Comparison of ENCODE assay signal across 9 cellular contexts in genomic region chr2:176582990-176583481, GRCh38.
A peak's percentile ranks its signal among the peaks of the same experiment; 100 is the strongest.
DNase-seq lines count a peak whose midpoint lies in the region; FAIRE-seq and TF ChIP-seq lines count a peak whose summit lies in the region.
"Had no signal": no experiment of that assay in that cellular context is flagged by ENCODE, and none has a peak within 500 bp of the region (broad histone marks: within the 10 kb centered on the region; RNA-seq: fewer than 3 reads in every experiment).

No MANE protein-coding gene starts in this region.

- H3K4me3 ChIP-seq in NT2/D1 (ENCODE audit: insufficient read length, low read depth) (no peak overlapping the region), fibroblast of lung (replicated peaks in 1 of 4; ENCODE audit: control extremely low read depth in 1 of 4, insufficient read depth in 1 of 4, low read depth in 3 of 4, low read length in 4 of 4) (no peak overlapping the region)

- DNase-seq in EL (peak; percentile 91), NT2/D1 (ENCODE audit: low read depth, low spot score) (peak; percentile 11), fibroblast of lung (ENCODE audit: low read depth in 2 of 2) (peak; percentile 89 to 99), pulmonary artery endothelial cell (ENCODE audit: low read depth, low spot score) (peak; percentile 63), GM12891 (ENCODE audit: insufficient read length, low spot score) (no peak), SKM-1 (lab: John Stamatoyannopoulos, UW; ENCODE audit: unreplicated experiment) (no peak), GM20000 (ENCODE audit: low spot score) (no peak)
- DNase-seq in stimulated activated CD4-positive, alpha-beta T cell treated with anti-CD3 and anti-CD28 coated beads, Interleukin-4, amount 100 ng/mL, for 1 hour: no peak
- DNase-seq: naive B cell had no signal

- H3K79me2 ChIP-seq in fibroblast of lung (ENCODE audit: control insufficient read depth, insufficient read depth, low read length): no peaks in the 10 kb centered on the region

- no peaks in the 10 kb centered on the region for H3K36me3 ChIP-seq in NT2/D1 (ENCODE audit: insufficient read depth, insufficient read length, low read length)
- no peaks in the 10 kb centered on the region for H3K36me3 ChIP-seq in fibroblast of lung (ENCODE audit: control insufficient read depth, insufficient read depth, low read length)

- H3K27me3 ChIP-seq in NT2/D1 (ENCODE audit: insufficient read depth, insufficient read length) (no peaks in the 10 kb centered on the region), fibroblast of lung (ENCODE audit: control insufficient read depth, insufficient read depth, low read length) (no peaks in the 10 kb centered on the region)

- H3K27ac ChIP-seq in fibroblast of lung (ENCODE audit: insufficient read depth, low read length): no peak overlapping the region

- no peak overlapping the region for H3K9ac ChIP-seq in NT2/D1 (ENCODE audit: insufficient read length, low read depth)
- H3K9ac ChIP-seq in fibroblast of lung (ENCODE audit: insufficient read depth, low read length): no peak overlapping the region

- no peaks in the 10 kb centered on the region for H3K9me3 ChIP-seq in NT2/D1 (ENCODE audit: insufficient read depth, low read length)
- no peaks in the 10 kb centered on the region for H3K9me3 ChIP-seq in fibroblast of lung (ENCODE audit: control insufficient read depth, insufficient read depth, low read depth, low read length)

- no peak overlapping the region for H3K4me2 ChIP-seq in fibroblast of lung (ENCODE audit: extremely low read depth, insufficient read depth, low read length)

- no peak for FAIRE-seq in GM12891 (lab: Jason Lieb, UNC)

- H3K4me1 ChIP-seq in NT2/D1 (ENCODE audit: insufficient read depth, insufficient read length) (no peaks in the 10 kb centered on the region), fibroblast of lung (ENCODE audit: control insufficient read depth, extremely low read depth, insufficient read depth, low read length) (peaks cover 2% of the 10 kb centered on the region)

- TF ChIP-seq POLR2A in GM12891 (IDR thresholded peaks at IDR 0.05; ENCODE audit: low read depth, low read length): no peak

- TF ChIP-seq CTCF in fibroblast of lung (conservative IDR thresholded peaks at IDR 0.05 in 1 of 2, IDR thresholded peaks at IDR 0.05 in 1 of 2; ENCODE audit: low read depth in 1 of 2, low read length in 2 of 2): no peak
- TF ChIP-seq CTCF in GM20000 (IDR thresholded peaks at IDR 0.05; ENCODE audit: extremely low read depth, missing control alignments): no peak

- H2AFZ ChIP-seq in fibroblast of lung (ENCODE audit: low read length): no peak overlapping the region

- no peaks in the 10 kb centered on the region for H4K20me1 ChIP-seq in fibroblast of lung (ENCODE audit: control insufficient read depth, extremely low read depth, insufficient read depth, low read length)

TF ChIP-seq in GM12891, 5 proteins besides CTCF, POLR2A, EP300 and RAD21:
- TF ChIP-seq POLR2AphosphoS5 (IDR thresholded peaks at IDR 0.05; ENCODE audit: low read depth, low read length): no peak
- no peak for TF ChIP-seq TAF1 (IDR thresholded peaks at IDR 0.05; ENCODE audit: low read depth, low read length)
- TF ChIP-seq POU2F2 (IDR thresholded peaks at IDR 0.05; ENCODE audit: low read depth, low read length): no peak
- TF ChIP-seq PAX5 (IDR thresholded peaks at IDR 0.05; ENCODE audit: insufficient read depth, low read length, severe bottlenecking): no peak
- no peak for TF ChIP-seq SPI1 (IDR thresholded peaks at IDR 0.05; ENCODE audit: low read depth, low read length)

Comparison
In these comparisons a context has a peak if more than half of its experiments do, and no peak if none do; other contexts are left out.
1. DNase-seq: peak in EL (single experiment), NT2/D1 (single experiment), fibroblast of lung (2 of 2) and pulmonary artery endothelial cell (single experiment); none in GM12891 (single experiment), SKM-1 (single experiment), GM20000 (single experiment) and stimulated activated CD4-positive, alpha-beta T cell treated with anti-CD3 and anti-CD28 coated beads, Interleukin-4, amount 100 ng/mL, for 1 hour (single experiment).